8 cellular contexts compared by ENCODE assay signal in genomic region chr6:44248579-44248978, GRCh38. TPM values are rescaled to one million over a fixed set of nuclear protein-coding genes. Genes with fewer than 3 reads are reported as not detected.
A peak's percentile ranks its signal among the peaks of the same experiment; 100 is the strongest.
DNase-seq lines count a peak whose midpoint lies in the region; ATAC-seq and TF ChIP-seq lines count a peak whose summit lies in the region.

No MANE protein-coding gene starts in this region.

- peaks cover 3 to 33% of the 10 kb centered on the region in 2 donors for H3K4me1 ChIP-seq in thoracic aorta (ENCODE audit: control insufficient read depth in 1 of 2, low read depth in 2 of 2)

- H3K36me3 ChIP-seq in thoracic aorta = peaks cover 43% of the 10 kb centered on the region

- H3K36me3 Mint-ChIP-seq in activated CD8-positive, alpha-beta memory T cell treated with anti-CD3 and anti-CD28 coated beads, Interleukin-2, amount 10 ng/mL, durations not matched to agents 7 days and 5 days = peaks cover 63% of the 10 kb centered on the region

- H3K27me3 Mint-ChIP-seq in activated CD8-positive, alpha-beta memory T cell treated with anti-CD3 and anti-CD28 coated beads, Interleukin-2, amount 10 ng/mL, durations not matched to agents 7 days and 5 days = no peaks in the 10 kb centered on the region

- peak overlapping the region; percentile 95 for H3K4me3 ChIP-seq in thoracic aorta

- peak overlapping the region; percentile 99 for H3K4me3 Mint-ChIP-seq in activated CD8-positive, alpha-beta memory T cell treated with anti-CD3 and anti-CD28 coated beads, Interleukin-2, amount 10 ng/mL, durations not matched to agents 7 days and 5 days

- no peak for TF ChIP-seq CTCF in thoracic aorta (IDR thresholded peaks at IDR 0.05)

- no peak for ATAC-seq in activated CD8-positive, alpha-beta memory T cell treated with anti-CD3 and anti-CD28 coated beads, Interleukin-2, amount 10 ng/mL, durations not matched to agents 7 days and 5 days
- ATAC-seq in thoracic aorta (ENCODE audit: insufficient number of reproducible peaks, low FRiP score, low read depth) (no peak), HG03196 (IDR thresholded peaks at IDR 0.05; ENCODE audit: unreplicated experiment) (no peak)

- H3K4me1 Mint-ChIP-seq in activated CD8-positive, alpha-beta memory T cell treated with anti-CD3 and anti-CD28 coated beads, Interleukin-2, amount 10 ng/mL, durations not matched to agents 7 days and 5 days = peaks cover 66% of the 10 kb centered on the region

- H3K27ac Mint-ChIP-seq in activated CD8-positive, alpha-beta memory T cell treated with anti-CD3 and anti-CD28 coated beads, Interleukin-2, amount 10 ng/mL, durations not matched to agents 7 days and 5 days = peak overlapping the region; percentile 99

- no peaks in the 10 kb centered on the region for H3K9me3 ChIP-seq in thoracic aorta

- H3K27ac ChIP-seq in angular gyrus (ENCODE audit: low read depth, low read length) (peak overlapping the region; percentile 100), layer of hippocampus (ENCODE audit: low read depth, low read length) (peak overlapping the region; percentile 100), thoracic aorta (peak overlapping the region in 1 of 2 donors; percentile 92)

- no peak for DNase-seq in activated CD8-positive, alpha-beta memory T cell treated with anti-CD3 and anti-CD28 coated beads, Interleukin-2, amount 10 ng/mL, durations not matched to agents 7 days and 5 days
- no peak for DNase-seq in activated CD8-positive, alpha-beta memory T cell treated with anti-CD3 and anti-CD28 coated beads, Interleukin-2, amount 50 U/mL, for 4 hours
- no peak for DNase-seq in thoracic aorta (ENCODE audit: low spot score)
- DNase-seq in A172 (ENCODE audit: low spot score) = no peak
- no peak for DNase-seq in AG08396 (ENCODE audit: low spot score)

- CTCF ChIA-PET in activated CD8-positive, alpha-beta memory T cell treated with anti-CD3 and anti-CD28 coated beads, Interleukin-2, amount 10 ng/mL, durations not matched to agents 7 days and 5 days (lab: Charles Lee) = interaction anchor here (2.0 to 5.1 kb wide), 5 partner anchors 8 to 76 kb away, joined by 8 to 60 read pairs (median 16); partner anchors contain the start of genes NFKBIE and SLC35B2

- H3K27me3 ChIP-seq in layer of hippocampus (ENCODE audit: control insufficient read depth, insufficient read depth, low read length) = no peaks in the 10 kb centered on the region
- no peaks in the 10 kb centered on the region for H3K27me3 ChIP-seq in thoracic aorta (replicated peaks; ENCODE audit: insufficient read depth)

- H3K9me3 Mint-ChIP-seq in activated CD8-positive, alpha-beta memory T cell treated with anti-CD3 and anti-CD28 coated beads, Interleukin-2, amount 10 ng/mL, durations not matched to agents 7 days and 5 days (ENCODE audit: low read depth) = no peaks in the 10 kb centered on the region

RNA-seq across cellular contexts. Expression of gene HSP90AB1, which starts 1.7 kb away (rescaled TPM):
- total RNA-seq in activated CD8-positive, alpha-beta memory T cell treated with anti-CD3 and anti-CD28 coated beads, Interleukin-2, amount 10 ng/mL, durations not matched to agents 7 days and 5 days = 1,000 to 10,000 TPM in 1 of 2 experiments, 100 to 1,000 TPM in 1; 734 to 1,112 TPM
- 100 to 1,000 TPM; 405 to 695 TPM for total RNA-seq in thoracic aorta
- total RNA-seq in A172 (2014; rRNA removed; shearing (Covaris generic)) = 2,477 and 2,544 TPM in 2 replicates

RNA-seq across cellular contexts. Expression of gene SLC35B2, which starts 8.7 kb away (rescaled TPM):
- 10 to 100 TPM; 28.0 to 39.6 TPM for total RNA-seq in activated CD8-positive, alpha-beta memory T cell treated with anti-CD3 and anti-CD28 coated beads, Interleukin-2, amount 10 ng/mL, durations not matched to agents 7 days and 5 days
- 10 to 100 TPM; 19.9 to 33.3 TPM for total RNA-seq in thoracic aorta
- total RNA-seq in A172 (2014; rRNA removed; shearing (Covaris generic)) = 112 and 137 TPM in 2 replicates

RNA-seq across cellular contexts. Expression of gene NFKBIE, which starts 16.8 kb away (rescaled TPM):
- total RNA-seq in activated CD8-positive, alpha-beta memory T cell treated with anti-CD3 and anti-CD28 coated beads, Interleukin-2, amount 10 ng/mL, durations not matched to agents 7 days and 5 days = 10 to 100 TPM; 24.5 to 37.7 TPM
- 10 to 100 TPM in 1 of 2 donors, 1 to 10 TPM in 1; 5.5 to 10.6 TPM for total RNA-seq in thoracic aorta
- 22.4 and 33.4 TPM in 2 replicates for total RNA-seq in A172 (2014; rRNA removed; shearing (Covaris generic))

RNA-seq across cellular contexts. Expression of gene TMEM151B, which starts 21.7 kb away (rescaled TPM):
- under 1 TPM in 1 of 2 experiments, not detected in 1; 0.06 TPM for total RNA-seq in activated CD8-positive, alpha-beta memory T cell treated with anti-CD3 and anti-CD28 coated beads, Interleukin-2, amount 10 ng/mL, durations not matched to agents 7 days and 5 days
- not detected for total RNA-seq in thoracic aorta
- total RNA-seq in A172 (2014; rRNA removed; shearing (Covaris generic)) = 0.96 and 1.3 TPM in 2 replicates

RNA-seq across cellular contexts. Expression of gene SLC29A1, which starts 25.2 kb away (rescaled TPM):
- 10 to 100 TPM; 39.8 to 49.9 TPM for total RNA-seq in activated CD8-positive, alpha-beta memory T cell treated with anti-CD3 and anti-CD28 coated beads, Interleukin-2, amount 10 ng/mL, durations not matched to agents 7 days and 5 days
- 100 to 1,000 TPM; 132 to 172 TPM for total RNA-seq in thoracic aorta
- total RNA-seq in A172 (2014; rRNA removed; shearing (Covaris generic)) = 24.7 and 26.2 TPM in 2 replicates
